ENCODE assay signal across 8 cellular contexts in the genomic region with DNA sequence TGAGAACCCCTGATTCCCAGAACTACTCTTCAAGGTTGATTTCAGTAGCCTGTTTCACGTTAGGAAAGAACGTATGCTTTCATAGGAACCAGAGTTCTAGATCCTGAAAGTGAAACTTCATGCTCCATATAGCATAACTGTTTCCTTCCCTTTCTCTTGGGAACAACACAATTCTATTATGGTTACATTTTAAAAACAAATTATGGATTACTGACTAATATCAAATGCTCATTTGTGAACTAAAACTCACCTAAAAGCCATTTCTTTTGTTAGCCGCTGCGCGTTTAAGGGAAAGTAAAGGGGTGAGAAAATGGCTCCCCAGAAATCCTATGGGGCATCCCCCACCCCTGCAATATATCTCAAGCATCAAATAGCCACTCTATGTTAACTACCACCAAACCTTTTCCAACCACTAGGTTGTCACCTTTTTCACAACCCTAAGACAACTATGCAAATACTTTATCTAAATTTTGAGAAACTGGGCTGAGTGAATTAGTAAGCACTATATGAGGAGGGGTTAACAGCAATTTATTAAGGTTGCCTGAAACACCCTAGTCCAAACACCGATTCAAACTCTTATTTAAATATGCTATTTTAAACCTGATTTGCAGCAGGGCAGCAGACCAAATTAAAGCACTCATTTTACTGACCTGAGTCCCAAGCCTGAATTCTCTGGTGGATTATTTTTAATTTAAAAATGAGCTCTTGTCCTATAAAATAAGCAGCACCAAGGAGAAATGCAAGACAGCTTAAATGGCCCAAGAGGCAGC. TPM values are rescaled to one million over a fixed set of nuclear protein-coding genes. Genes with fewer than 3 reads are reported as not detected.
DNase-seq lines count a peak whose midpoint lies in the region; ATAC-seq and TF ChIP-seq lines count a peak whose summit lies in the region.

No MANE protein-coding gene starts in this region.

- H3K4me1 Mint-ChIP-seq in activated CD8-positive, alpha-beta memory T cell treated with anti-CD3 and anti-CD28 coated beads, Interleukin-2, amount 10 ng/mL, durations not matched to agents 7 days and 5 days = peaks cover 49% of the 10 kb centered on the region
- peaks cover 55% of the 10 kb centered on the region for H3K4me1 Mint-ChIP-seq in activated CD4-positive, alpha-beta memory T cell treated with anti-CD3 and anti-CD28 coated beads for 36 hours (ENCODE audit: low read depth)

- no peaks in the 10 kb centered on the region for H3K9me3 Mint-ChIP-seq in activated CD8-positive, alpha-beta memory T cell treated with anti-CD3 and anti-CD28 coated beads, Interleukin-2, amount 10 ng/mL, durations not matched to agents 7 days and 5 days (ENCODE audit: low read depth)
- H3K9me3 Mint-ChIP-seq in activated CD4-positive, alpha-beta memory T cell treated with anti-CD3 and anti-CD28 coated beads for 36 hours = no peaks in the 10 kb centered on the region

- intact Hi-C loops in activated CD4-positive, alpha-beta memory T cell treated with anti-CD3 and anti-CD28 coated beads for 36 hours (cut with micrococcal nuclease) = loop anchor here (1.0 to 10.0 kb wide), 8 partner anchors 9 to 1497 kb away; partner anchors contain the start of gene GPR171

- no peaks in the 10 kb centered on the region for H3K27me3 Mint-ChIP-seq in activated CD8-positive, alpha-beta memory T cell treated with anti-CD3 and anti-CD28 coated beads, Interleukin-2, amount 10 ng/mL, durations not matched to agents 7 days and 5 days
- H3K27me3 Mint-ChIP-seq in activated CD4-positive, alpha-beta memory T cell treated with anti-CD3 and anti-CD28 coated beads for 36 hours = no peaks in the 10 kb centered on the region

- peak overlapping the region; percentile 91 for H3K4me3 Mint-ChIP-seq in activated CD8-positive, alpha-beta memory T cell treated with anti-CD3 and anti-CD28 coated beads, Interleukin-2, amount 10 ng/mL, durations not matched to agents 7 days and 5 days
- H3K4me3 Mint-ChIP-seq in activated CD4-positive, alpha-beta memory T cell treated with anti-CD3 and anti-CD28 coated beads for 36 hours = peak overlapping the region; percentile 95

- no peak for ATAC-seq in activated CD8-positive, alpha-beta memory T cell treated with anti-CD3 and anti-CD28 coated beads, Interleukin-2, amount 10 ng/mL, durations not matched to agents 7 days and 5 days
- peak; percentile 36 for ATAC-seq in HG03135 (IDR thresholded peaks at IDR 0.05; ENCODE audit: unreplicated experiment)

- no peak overlapping the region for H3K27ac ChIP-seq in RWPE1

- H3K36me3 Mint-ChIP-seq in activated CD8-positive, alpha-beta memory T cell treated with anti-CD3 and anti-CD28 coated beads, Interleukin-2, amount 10 ng/mL, durations not matched to agents 7 days and 5 days = peaks cover 43% of the 10 kb centered on the region
- peaks cover 65% of the 10 kb centered on the region for H3K36me3 Mint-ChIP-seq in activated CD4-positive, alpha-beta memory T cell treated with anti-CD3 and anti-CD28 coated beads for 36 hours

- POLR2A ChIA-PET in activated CD4-positive, alpha-beta memory T cell treated with anti-CD3 and anti-CD28 coated beads for 36 hours (lab: Charles Lee) = interaction anchor here (0.6 to 10.7 kb wide), 23 partner anchors 9 to 447 kb away, joined by 3 to 152 read pairs (median 5); partner anchors contain the start of genes EIF2A, ERICH6, GPR171 and SELENOT
- POLR2A ChIA-PET in RWPE1 (lab: Yijun Ruan, JAX; ENCODE audit: low non-redundant PET) = no interaction called here

- CTCF ChIA-PET in activated CD8-positive, alpha-beta memory T cell treated with anti-CD3 and anti-CD28 coated beads, Interleukin-2, amount 10 ng/mL, durations not matched to agents 7 days and 5 days (lab: Charles Lee) = interaction anchor here (0.5 to 1.6 kb wide), 9 partner anchors 9 to 477 kb away, joined by 3 to 7 read pairs (median 3); no protein-coding TSS in a partner anchor
- CTCF ChIA-PET in activated CD4-positive, alpha-beta memory T cell treated with anti-CD3 and anti-CD28 coated beads for 36 hours (lab: Charles Lee) = interaction anchor here (0.7 to 10.1 kb wide), 8 partner anchors 20 to 447 kb away, joined by 3 to 111 read pairs (median 8); partner anchors contain the start of gene SELENOT
- CTCF ChIA-PET in RWPE1 (lab: Yijun Ruan, JAX) = interaction anchor here (0.9 kb wide), 1 partner anchor 9 kb away, joined by 5 read pairs; no protein-coding TSS in a partner anchor

- no peak for DNase-seq in activated CD8-positive, alpha-beta memory T cell treated with anti-CD3 and anti-CD28 coated beads, Interleukin-2, amount 10 ng/mL, durations not matched to agents 7 days and 5 days
- no peak for DNase-seq in activated CD8-positive, alpha-beta memory T cell treated with anti-CD3 and anti-CD28 coated beads for 24 hours
- DNase-seq in activated CD4-positive, alpha-beta memory T cell treated with anti-CD3 and anti-CD28 coated beads for 36 hours = peak; percentile 78
- DNase-seq in fibroblast of villous mesenchyme (ENCODE audit: low read depth) (peak; percentile 37), DMS153 (lab: John Stamatoyannopoulos, UW) (no peak), RWPE1 (ENCODE audit: low spot score) (no peak)
- peak; percentile 80 for DNase-seq in stimulated activated CD4-positive, alpha-beta T cell treated with anti-CD3 and anti-CD28 coated beads, Interleukin-4, amount 100 ng/mL, for 24 hours

- peak overlapping the region; percentile 98 for H3K27ac Mint-ChIP-seq in activated CD8-positive, alpha-beta memory T cell treated with anti-CD3 and anti-CD28 coated beads, Interleukin-2, amount 10 ng/mL, durations not matched to agents 7 days and 5 days
- peak overlapping the region; percentile 99 for H3K27ac Mint-ChIP-seq in activated CD4-positive, alpha-beta memory T cell treated with anti-CD3 and anti-CD28 coated beads for 36 hours

- TF ChIP-seq CTCF in fibroblast of villous mesenchyme (IDR thresholded peaks at IDR 0.05; ENCODE audit: insufficient read depth, low read depth, low read length) (no peak), RWPE1 (conservative IDR thresholded peaks at IDR 0.05; ENCODE audit: low read depth) (no peak)

- H3K4me3 ChIP-seq in fibroblast of villous mesenchyme (ENCODE audit: low read depth, low read length) = peak overlapping the region; percentile 91

RNA-seq across cellular contexts. Expression of gene SIAH2, which starts 2.4 kb away (rescaled TPM):
- 10 to 100 TPM; 34.7 to 54.2 TPM for total RNA-seq in activated CD8-positive, alpha-beta memory T cell treated with anti-CD3 and anti-CD28 coated beads, Interleukin-2, amount 10 ng/mL, durations not matched to agents 7 days and 5 days
- total RNA-seq in activated CD4-positive, alpha-beta memory T cell treated with anti-CD3 and anti-CD28 coated beads for 36 hours = 10 to 100 TPM; 74.0 to 74.9 TPM
- total RNA-seq in fibroblast of villous mesenchyme = 30.2 and 63.8 TPM in 2 replicates

RNA-seq across cellular contexts. Expression of gene ERICH6, which starts 56.9 kb away (rescaled TPM):
- not detected for total RNA-seq in activated CD8-positive, alpha-beta memory T cell treated with anti-CD3 and anti-CD28 coated beads, Interleukin-2, amount 10 ng/mL, durations not matched to agents 7 days and 5 days
- not detected for total RNA-seq in activated CD4-positive, alpha-beta memory T cell treated with anti-CD3 and anti-CD28 coated beads for 36 hours
- total RNA-seq in fibroblast of villous mesenchyme = 0.32 and 0.43 TPM in 2 replicates

Comparison
In these comparisons a context has a peak if more than half of its experiments do, and no peak if none do; other contexts are left out.
1. DNase-seq: peak in activated CD4-positive, alpha-beta memory T cell treated with anti-CD3 and anti-CD28 coated beads for 36 hours (single experiment), fibroblast of villous mesenchyme (single experiment) and stimulated activated CD4-positive, alpha-beta T cell treated with anti-CD3 and anti-CD28 coated beads, Interleukin-4, amount 100 ng/mL, for 24 hours (single experiment); none in activated CD8-positive, alpha-beta memory T cell treated with anti-CD3 and anti-CD28 coated beads, Interleukin-2, amount 10 ng/mL, durations not matched to agents 7 days and 5 days (single experiment), activated CD8-positive, alpha-beta memory T cell treated with anti-CD3 and anti-CD28 coated beads for 24 hours (single experiment), DMS153 (single experiment) and RWPE1 (single experiment).